ENCODE assay signal across 33 cellular contexts in the genomic region with DNA sequence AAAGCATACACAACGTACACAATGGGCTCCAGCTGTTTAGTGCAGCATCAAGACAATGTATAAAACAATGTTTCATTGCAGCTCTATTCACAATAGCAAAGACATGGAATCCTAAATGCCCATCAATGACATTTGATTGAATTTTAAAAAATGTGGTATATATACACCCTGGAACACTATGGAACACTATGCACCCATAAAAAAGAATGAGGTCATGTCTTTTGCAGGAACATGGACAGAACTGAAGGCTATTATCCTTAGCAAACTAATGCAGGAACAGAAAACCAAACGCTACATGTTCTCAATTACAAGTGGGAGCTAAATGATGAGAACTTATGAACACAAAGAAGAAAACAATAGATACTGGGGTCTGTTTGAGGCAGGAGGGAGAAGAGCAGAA.
"Had no signal": no experiment of that assay in that cellular context is flagged by ENCODE, and none has a peak within 500 bp of the region (broad histone marks: within the 10 kb centered on the region; RNA-seq: fewer than 3 reads in every experiment).

No MANE protein-coding gene starts in this region.

- H3K27me3 ChIP-seq: MG63 had no signal

- H3K36me3 ChIP-seq: MG63 had no signal

- H3K9me3 ChIP-seq: MG63 had no signal

- DNase-seq: Karpas-422, Kasumi-1, MG63, MM.1S, MV-4-11, NCI-H1048, NCI-H1092, NCI-H1092 treated with DMSO at 0.1 percent for 48 hours, NCI-H1105, NCI-H1417, NCI-H1417 treated with DMSO at 0.1 percent for 48 hours, NCI-H1436, NCI-H1436 treated with DMSO at 0.1 percent for 48 hours, NCI-H146, NCI-H1694, NCI-H1694 treated with DMSO at 0.1 percent for 48 hours, NCI-H187, NCI-H187 treated with DMSO at 0.1 percent for 48 hours, NCI-H1930, NCI-H2029, NCI-H2029 treated with DMSO at 0.1 percent for 48 hours, NCI-H2081, NCI-H2081 treated with DMSO at 0.1 percent for 48 hours, NCI-H2107, NCI-H2171, NCI-H2171 treated with DMSO at 0.1 percent for 48 hours, NCI-H2227 treated with DMSO at 0.1 percent for 48 hours, NCI-H446, NCI-H510A, NCI-H510A treated with DMSO at 0.1 percent for 48 hours, NCI-H524, NCI-H524 treated with DMSO at 0.1 percent for 48 hours, NCI-H526 had no signal

- H3K4me3 ChIP-seq: MG63 had no signal
